Comparison of ENCODE assay signal across 1 cellular context in genomic region chrX:53093177-53093655, GRCh38.
TF ChIP-seq lines count a peak whose summit lies in the region.

No MANE protein-coding gene starts in this region.

TF ChIP-seq in K562, 482 proteins besides CTCF, POLR2A, EP300 and RAD21 (continued from another document and continues in another):
- no peak for TF ChIP-seq ARNT (IDR thresholded peaks at IDR 0.05)
- TF ChIP-seq CXXC5 (CRISPR knock-in tag; IDR thresholded peaks at IDR 0.05) = peak; percentile 26
- TF ChIP-seq STAT5A (IDR thresholded peaks at IDR 0.05; ENCODE audit: borderline replicate concordance, low read length) = no peak
- peak; percentile 44; the same call in 1 of the 2 replicates for TF ChIP-seq ADNP (tag; IDR thresholded peaks at IDR 0.05)
- no peak for TF ChIP-seq KAT7 (CRISPR knock-in tag; IDR thresholded peaks at IDR 0.05; ENCODE audit: borderline replicate concordance)
- TF ChIP-seq MTA1 (IDR thresholded peaks at IDR 0.05; ENCODE audit: borderline replicate concordance) = no peak
- TF ChIP-seq FOSL1 (tag; conservative IDR thresholded peaks at IDR 0.05) = 0 out of 2 replicates have a peak, but pooled peaks have one; percentile 44
- TF ChIP-seq NR0B1 (IDR thresholded peaks at IDR 0.05; ENCODE audit: partially characterized antibody) = no peak
- TF ChIP-seq JUN (IDR thresholded peaks at IDR 0.05; ENCODE audit: borderline replicate concordance, low read depth, low read length) = no peak
- no peak for TF ChIP-seq JUN (CRISPR knock-in tag; IDR thresholded peaks at IDR 0.05; ENCODE audit: borderline replicate concordance)
- no peak for TF ChIP-seq ZNF785 (CRISPR knock-in tag; IDR thresholded peaks at IDR 0.05)
- no peak for TF ChIP-seq ZNF124 (CRISPR knock-in tag; IDR thresholded peaks at IDR 0.05)
- TF ChIP-seq HMG20B (CRISPR knock-in tag; IDR thresholded peaks at IDR 0.05) = no peak
- TF ChIP-seq ZNF764 (CRISPR knock-in tag; IDR thresholded peaks at IDR 0.05; ENCODE audit: low read depth) = no peak
- TF ChIP-seq ATF7 (IDR thresholded peaks at IDR 0.05) = no peak
- no peak for TF ChIP-seq SLC30A9 (CRISPR knock-in tag; IDR thresholded peaks at IDR 0.05)
- no peak for TF ChIP-seq ZNF324 (CRISPR knock-in tag; IDR thresholded peaks at IDR 0.05)
- TF ChIP-seq FOXM1 (IDR thresholded peaks at IDR 0.05; ENCODE audit: low read depth) = peak; percentile 25; the same call in 1 of the 2 replicates
- TF ChIP-seq FOXM1 (CRISPR knock-in tag; IDR thresholded peaks at IDR 0.05; ENCODE audit: low read depth) = no peak
- no peak for TF ChIP-seq ZNF197 (CRISPR knock-in tag; IDR thresholded peaks at IDR 0.05; ENCODE audit: low read depth)
- no peak for TF ChIP-seq ZNF780A (CRISPR knock-in tag; IDR thresholded peaks at IDR 0.05)
- TF ChIP-seq CREB1 (IDR thresholded peaks at IDR 0.05) = no peak
- no peak for TF ChIP-seq CREB1 (CRISPR knock-in tag; IDR thresholded peaks at IDR 0.05)
- TF ChIP-seq ZFP36 (IDR thresholded peaks at IDR 0.05; ENCODE audit: low read depth, low read length, partially characterized antibody) = peak; percentile 96
- no peak for TF ChIP-seq HDAC3 (IDR thresholded peaks at IDR 0.05; ENCODE audit: borderline replicate concordance, partially characterized antibody)
- peak; percentile 33 to 54; a peak in 2 of 4 replicates for TF ChIP-seq KDM1A (IDR thresholded peaks at IDR 0.05)
- no peak for TF ChIP-seq MLX (CRISPR knock-in tag; conservative IDR thresholded peaks at IDR 0.05)
- no peak for TF ChIP-seq KLF6 (CRISPR knock-in tag; IDR thresholded peaks at IDR 0.05; ENCODE audit: borderline replicate concordance)
- TF ChIP-seq RNF2 (IDR thresholded peaks at IDR 0.05) = no peak
- TF ChIP-seq DLX4 (CRISPR knock-in tag; IDR thresholded peaks at IDR 0.05) = no peak
- TF ChIP-seq XRCC3 (IDR thresholded peaks at IDR 0.05) = no peak
- 0 out of 2 replicates have a peak, but pooled peaks have one; percentile 15 for TF ChIP-seq GABPB1 (CRISPR knock-in tag; IDR thresholded peaks at IDR 0.05)
- TF ChIP-seq CREBBP (IDR thresholded peaks at IDR 0.05; ENCODE audit: low read depth, low read length) = no peak
- TF ChIP-seq HMBOX1 (IDR thresholded peaks at IDR 0.05) = no peak
- no peak for TF ChIP-seq HEY1 (CRISPR knock-in tag; IDR thresholded peaks at IDR 0.05; ENCODE audit: borderline replicate concordance)
- no peak for TF ChIP-seq HMGXB4 (CRISPR knock-in tag; IDR thresholded peaks at IDR 0.05)
- no peak for TF ChIP-seq NR3C1 (CRISPR knock-in tag; IDR thresholded peaks at IDR 0.05)
- no peak for TF ChIP-seq RHOXF2B (CRISPR knock-in tag; conservative IDR thresholded peaks at IDR 0.05)
- no peak for TF ChIP-seq MECOM (CRISPR knock-in tag; IDR thresholded peaks at IDR 0.05)
- TF ChIP-seq ZBTB34 (CRISPR knock-in tag; IDR thresholded peaks at IDR 0.05) = no peak
- TF ChIP-seq ZC3H8 (IDR thresholded peaks at IDR 0.05) = no peak
- no peak for TF ChIP-seq GTF2E2 (tag; IDR thresholded peaks at IDR 0.05)
- TF ChIP-seq ZNF778 (CRISPR knock-in tag; IDR thresholded peaks at IDR 0.05) = no peak
- TF ChIP-seq ZBTB8A (IDR thresholded peaks at IDR 0.05; ENCODE audit: partially characterized antibody) = no peak
- TF ChIP-seq SMARCA5 (IDR thresholded peaks at IDR 0.05) = peak; percentile 92
- peak; percentile 59; the same call in 1 of the 2 replicates for TF ChIP-seq HDAC2 (IDR thresholded peaks at IDR 0.05)
- TF ChIP-seq EP400 (IDR thresholded peaks at IDR 0.05) = no peak
- TF ChIP-seq JUND (IDR thresholded peaks at IDR 0.05; ENCODE audit: borderline replicate concordance, low read depth, low read length) = no peak
- no peak for TF ChIP-seq JUND (tag; IDR thresholded peaks at IDR 0.05; ENCODE audit: borderline replicate concordance, low read depth, low read length)
- no peak for TF ChIP-seq CBX5 (IDR thresholded peaks at IDR 0.05; ENCODE audit: borderline replicate concordance, low read depth)
- TF ChIP-seq ZNF551 (CRISPR knock-in tag; IDR thresholded peaks at IDR 0.05) = no peak
- no peak for TF ChIP-seq ZNF395 (CRISPR knock-in tag; IDR thresholded peaks at IDR 0.05)
- no peak for TF ChIP-seq FIP1L1 (IDR thresholded peaks at IDR 0.05; ENCODE audit: low read depth, low read length, poor library complexity, severe bottlenecking)
- no peak for TF ChIP-seq ARID1B (IDR thresholded peaks at IDR 0.05)
- no peak for TF ChIP-seq FOXP4 (CRISPR knock-in tag; IDR thresholded peaks at IDR 0.05; ENCODE audit: borderline replicate concordance)
